ENCODE assay signal across 9 cellular contexts in the genomic region with DNA sequence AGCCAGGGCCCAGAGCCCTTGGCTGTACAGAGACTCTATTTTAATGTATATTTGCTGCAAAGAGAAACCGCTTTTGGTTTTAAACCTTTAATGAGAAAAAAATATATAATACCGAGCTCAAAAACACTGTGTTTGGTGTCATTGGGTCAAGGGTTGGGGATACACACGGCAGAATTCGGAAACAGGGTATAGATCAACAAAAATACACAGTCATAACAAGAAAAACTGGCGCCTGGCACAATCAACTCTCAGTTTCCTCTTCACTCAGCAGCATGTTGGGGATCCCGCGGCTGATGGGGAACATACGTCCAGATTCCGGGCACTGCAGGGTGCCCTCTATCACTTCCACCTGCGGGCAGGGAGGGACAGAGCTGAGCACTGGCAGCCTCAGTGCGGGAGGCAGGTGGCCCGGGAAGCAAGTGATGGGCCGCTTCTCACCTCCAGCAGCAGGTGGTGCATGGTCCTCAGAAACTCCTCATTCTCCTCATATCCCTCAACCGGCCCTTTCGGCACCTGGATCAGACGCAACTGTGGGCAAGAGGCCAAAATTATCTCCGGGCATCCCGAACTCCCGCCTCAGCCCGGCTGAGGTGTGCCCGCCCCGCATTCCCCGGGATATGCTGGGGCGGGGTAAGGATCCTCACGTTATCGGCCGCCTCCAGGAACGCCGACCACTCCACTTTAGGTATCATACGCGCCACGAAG. TPM values are rescaled to one million over a fixed set of nuclear protein-coding genes. Genes with fewer than 3 reads are reported as not detected.
DNase-seq lines count a peak whose midpoint lies in the region; ATAC-seq, FAIRE-seq and TF ChIP-seq lines count a peak whose summit lies in the region.
"Not testable (repeated sequence)": the region's sequence is repeated elsewhere in the genome, so short reads cannot be mapped to it uniquely, and the experiment has no call there.
"Had no signal": no experiment of that assay in that cellular context is flagged by ENCODE, and none has a peak within 500 bp of the region (broad histone marks: within the 10 kb centered on the region; RNA-seq: fewer than 3 reads in every experiment).

No MANE protein-coding gene starts in this region.

- H3K4me1 Mint-ChIP-seq in astrocyte (ENCODE audit: low read depth, unreplicated experiment) (peaks cover 17% of the 10 kb centered on the region), naive B cell (peaks cover 42 to 67% (median 57%) of the 10 kb centered on the region in 3 donors)

- TF ChIP-seq POLR2A in suprapubic skin (IDR thresholded peaks at IDR 0.05), result not testable (repeated sequence)

- peak overlapping the region; percentile 91 for H3K9ac ChIP-seq in astrocyte (ENCODE audit: low read length)

- ATAC-seq in foreskin keratinocyte (peak; percentile 14), naive B cell (ENCODE audit: low read depth in 2 of 2) (peak; percentile 6 to 11)

- not testable (repeated sequence) for TF ChIP-seq CTCF in astrocyte (IDR thresholded peaks at IDR 0.05; ENCODE audit: insufficient read depth, low read depth, low read length); suprapubic skin (IDR thresholded peaks at IDR 0.05)
- TF ChIP-seq CTCF in foreskin keratinocyte (conservative IDR thresholded peaks at IDR 0.05), result peak; percentile 65

- H3K9me3 ChIP-seq in HAP-1; astrocyte (ENCODE audit: insufficient read depth, low read depth, low read length); suprapubic skin: not testable (repeated sequence)

- peak overlapping the region; percentile 96 for H3K4me3 Mint-ChIP-seq in astrocyte (ENCODE audit: unreplicated experiment)
- H3K4me3 Mint-ChIP-seq in naive B cell, result peak overlapping the region; percentile 82 to 99 (median 95)

- in situ Hi-C loops in HAP-1 (cut with MboI; ENCODE audit: low sequenced_read_pairs), result not testable (repeated sequence)

- H3K9me3 Mint-ChIP-seq in astrocyte (ENCODE audit: unreplicated experiment); naive B cell: not testable (repeated sequence)

- TF ChIP-seq EP300 in suprapubic skin (IDR thresholded peaks at IDR 0.05), result not testable (repeated sequence)

- not testable (repeated sequence) for H3K27me3 ChIP-seq in HAP-1 (ENCODE audit: low read depth); astrocyte (ENCODE audit: insufficient read depth, low read length); foreskin keratinocyte; suprapubic skin

- H3K36me3 Mint-ChIP-seq in astrocyte (ENCODE audit: low read depth, unreplicated experiment) (peaks cover 24% of the 10 kb centered on the region), naive B cell (peaks cover 0 to 22% of the 10 kb centered on the region in 2 donors)

- peak overlapping the region; percentile 99 for H3K4me2 ChIP-seq in astrocyte (ENCODE audit: low read length)

- H3K4me3 ChIP-seq in HAP-1, result peak overlapping the region; percentile 91
- H3K4me3 ChIP-seq in astrocyte (ENCODE audit: insufficient read depth, low read depth, low read length), result peak overlapping the region; percentile 84
- H3K4me3 ChIP-seq in suprapubic skin, result peak overlapping the region; percentile 88

- 17% methylated on average over 11 of the region's 32 CpGs for WGBS in suprapubic skin

- peaks cover 16% of the 10 kb centered on the region for H4K20me1 ChIP-seq in astrocyte (ENCODE audit: insufficient read depth, low read length)

- H3K36me3 ChIP-seq in HAP-1 (replicated peaks) (peaks cover 53% of the 10 kb centered on the region), suprapubic skin (peaks cover 37% of the 10 kb centered on the region)
- not testable (repeated sequence) for H3K36me3 ChIP-seq in astrocyte (ENCODE audit: insufficient read depth, low read length)

- H3K4me1 ChIP-seq in HAP-1, result peaks cover 13% of the 10 kb centered on the region
- H3K4me1 ChIP-seq in astrocyte (ENCODE audit: insufficient read depth, low read length); foreskin keratinocyte: not testable (repeated sequence)
- H3K4me1 ChIP-seq in suprapubic skin, result peaks cover 69% of the 10 kb centered on the region

- peak overlapping the region; percentile 82 for H2AFZ ChIP-seq in astrocyte (ENCODE audit: low read depth, low read length)

- FAIRE-seq in astrocyte (lab: Jason Lieb, UNC), result not testable (repeated sequence)

- DNase-seq in DMS79 treated with DMSO at 0.1 percent for 48 hours (lab: John Stamatoyannopoulos, UW), result peak; percentile 45
- DNase-seq in HAP-1 (ENCODE audit: low spot score in 2 of 2), result peak; percentile 23 to 50
- peak in 2 of 3 experiments; percentile 64 to 75 for DNase-seq in NCI-H1417 (lab: John Stamatoyannopoulos, UW)
- DNase-seq in T follicular helper cell (ENCODE audit: low read depth), result peak; percentile 43
- DNase-seq in astrocyte (ENCODE audit: low read depth); naive B cell; suprapubic skin (ENCODE audit: low spot score in 2 of 2): not testable (repeated sequence)
- peak; percentile 53 to 68 for DNase-seq in foreskin keratinocyte

- H3K27ac ChIP-seq in astrocyte (ENCODE audit: low read depth, low read length), result peak overlapping the region; percentile 94
- H3K27ac ChIP-seq in foreskin keratinocyte, result peak overlapping the region; percentile 74
- peak overlapping the region; percentile 99 for H3K27ac ChIP-seq in suprapubic skin

- H3K27ac Mint-ChIP-seq in astrocyte (ENCODE audit: unreplicated experiment) (peak overlapping the region; percentile 95), naive B cell (peak overlapping the region; percentile 99 to 100 (median 100))

- H3K79me2 ChIP-seq in astrocyte (ENCODE audit: insufficient read depth, low read length), result peaks cover 28% of the 10 kb centered on the region

- not testable (repeated sequence) for H3K27me3 Mint-ChIP-seq in astrocyte (ENCODE audit: low read depth, unreplicated experiment); naive B cell

RNA-seq across cellular contexts. Expression of gene TRMT112, which starts 0.6 kb away (rescaled TPM):
- total RNA-seq in astrocyte (130 and 146 TPM in 2 replicates), foreskin keratinocyte (386 and 447 TPM in 2 replicates), suprapubic skin (100 to 1,000 TPM; 170 to 332 (median 255) TPM)
- polyA plus RNA-seq in foreskin keratinocyte (422 and 522 TPM in 2 replicates), naive B cell (ENCODE audit: low read depth in 6 of 6) (100 to 1,000 TPM; 445 to 606 (median 521) TPM)

RNA-seq across cellular contexts. Expression of gene PRDX5, which starts 1.1 kb away (rescaled TPM):
- total RNA-seq in astrocyte (243 and 263 TPM in 2 replicates), foreskin keratinocyte (399 and 407 TPM in 2 replicates), suprapubic skin (100 to 1,000 TPM; 130 to 227 (median 187) TPM)
- polyA plus RNA-seq in foreskin keratinocyte (685 and 769 TPM in 2 replicates), naive B cell (ENCODE audit: low read depth in 6 of 6) (100 to 1,000 TPM; 229 to 385 (median 248) TPM)

RNA-seq across cellular contexts. Expression of gene ESRRA, which starts 11.4 kb away (rescaled TPM):
- total RNA-seq in astrocyte (25.0 and 26.3 TPM in 2 replicates), foreskin keratinocyte (49.1 and 50.9 TPM in 2 replicates), suprapubic skin (10 to 100 TPM; 65.0 to 93.6 (median 74.3) TPM)
- polyA plus RNA-seq in foreskin keratinocyte (46.1 and 49.9 TPM in 2 replicates), naive B cell (ENCODE audit: low read depth in 6 of 6) (1 to 10 TPM; 3.4 to 8.5 (median 6.5) TPM)

RNA-seq across cellular contexts. Expression of gene CATSPERZ, which starts 16.6 kb away (rescaled TPM):
- total RNA-seq in astrocyte (not detected in 2 replicates), foreskin keratinocyte (0.44 and 0.46 TPM in 2 replicates), suprapubic skin (not detected)
- polyA plus RNA-seq in foreskin keratinocyte (0.80 and 1.1 TPM in 2 replicates), naive B cell (ENCODE audit: low read depth in 6 of 6) (not detected)
- total RNA-seq: left ventricle myocardium superior had no signal

RNA-seq across cellular contexts. Expression of gene CCDC88B, which starts 23.2 kb away (rescaled TPM):
- 1.2 and 1.6 TPM in 2 replicates for total RNA-seq in astrocyte
- total RNA-seq in foreskin keratinocyte, result 4.9 and 7.6 TPM in 2 replicates
- polyA plus RNA-seq in foreskin keratinocyte, result 5.3 and 8.9 TPM in 2 replicates
- 10 to 100 TPM in 5 of 6 donors, 1 to 10 TPM in 1; 9.3 to 73.0 (median 19.4) TPM for polyA plus RNA-seq in naive B cell (ENCODE audit: low read depth in 6 of 6)
- total RNA-seq in suprapubic skin, result 1 to 10 TPM; 3.3 to 8.3 (median 5.4) TPM
